In genomic region chr11:6474423-6474792, GRCh38 we compare ENCODE assay signal across 8 cellular contexts. TPM values are rescaled to one million over a fixed set of nuclear protein-coding genes. Genes with fewer than 3 reads are reported as not detected.
DNase-seq lines count a peak whose midpoint lies in the region; ATAC-seq and TF ChIP-seq lines count a peak whose summit lies in the region.

No MANE protein-coding gene starts in this region.

- H3K36me3 ChIP-seq in GM23248 (ENCODE audit: low read depth) = no peaks in the 10 kb centered on the region
- H3K36me3 ChIP-seq in WERI-Rb-1 = peaks cover 21% of the 10 kb centered on the region
- peaks cover 29% of the 10 kb centered on the region for H3K36me3 ChIP-seq in skeletal muscle satellite cell (ENCODE audit: insufficient read depth, low read length)

- H3K9me3 ChIP-seq in GM23248 (ENCODE audit: low read depth) (no peaks in the 10 kb centered on the region), WERI-Rb-1 (ENCODE audit: severe bottlenecking) (no peaks in the 10 kb centered on the region), skeletal muscle satellite cell (replicated peaks; ENCODE audit: low read length) (no peaks in the 10 kb centered on the region)

- H4K20me1 ChIP-seq in GM23248 (ENCODE audit: insufficient read depth) = no peaks in the 10 kb centered on the region

- no peaks in the 10 kb centered on the region for H3K9me2 ChIP-seq in GM23248 (ENCODE audit: insufficient read depth)

- TF ChIP-seq CTCF in WERI-Rb-1 (IDR thresholded peaks at IDR 0.05; ENCODE audit: low read depth, low read length) = no peak
- no peak for TF ChIP-seq CTCF in foreskin keratinocyte (conservative IDR thresholded peaks at IDR 0.05)

- no peak for DNase-seq in GM23248
- no peak for DNase-seq in WERI-Rb-1
- DNase-seq in foreskin keratinocyte = no peak
- DNase-seq in Kasumi-1 (lab: John Stamatoyannopoulos, UW) = no peak
- DNase-seq in NCI-H446 (lab: John Stamatoyannopoulos, UW) = no peak

- H3K4me3 ChIP-seq in GM23248 = peak overlapping the region; percentile 84
- peak overlapping the region; percentile 59 for H3K4me3 ChIP-seq in WERI-Rb-1 (ENCODE audit: low read depth, low read length)
- peak overlapping the region; percentile 84 for H3K4me3 ChIP-seq in skeletal muscle satellite cell (ENCODE audit: low read length)

- H3K4me1 ChIP-seq in GM23248 (ENCODE audit: insufficient read depth) = peaks cover 18% of the 10 kb centered on the region
- H3K4me1 ChIP-seq in foreskin keratinocyte = no peaks in the 10 kb centered on the region
- peaks cover 20% of the 10 kb centered on the region for H3K4me1 ChIP-seq in skeletal muscle satellite cell (ENCODE audit: control insufficient read depth, insufficient read depth, low read length)

- ATAC-seq in foreskin keratinocyte = no peak
- no peak for ATAC-seq in HG03045 (IDR thresholded peaks at IDR 0.05; ENCODE audit: unreplicated experiment)
- ATAC-seq in HG03378 (IDR thresholded peaks at IDR 0.05; ENCODE audit: unreplicated experiment) = no peak

- H3K79me2 ChIP-seq in GM23248 (ENCODE audit: insufficient read depth) = peaks cover 50% of the 10 kb centered on the region

- in situ Hi-C loops in GM23248 (cut with MboI) = no loop called here

- peak overlapping the region; percentile 80 for H2AFZ ChIP-seq in GM23248

- WGBS in GM23248 (ENCODE audit: low coverage in 1 of 2, low lambda C conversion rate in 2 of 2, missing lambda C conversion rate in 2 of 2), 2 experiments = 9 to 10% methylated on average over 6 of the region's 6 CpGs

- H3K27me3 ChIP-seq in GM23248 (replicated peaks; ENCODE audit: insufficient read depth) = no peaks in the 10 kb centered on the region
- H3K27me3 ChIP-seq in WERI-Rb-1 (ENCODE audit: insufficient read depth, low read depth, severe bottlenecking) = no peaks in the 10 kb centered on the region
- no peaks in the 10 kb centered on the region for H3K27me3 ChIP-seq in foreskin keratinocyte
- H3K27me3 ChIP-seq in skeletal muscle satellite cell (ENCODE audit: control insufficient read depth, insufficient read depth, low read length) = no peaks in the 10 kb centered on the region

- H3K9ac ChIP-seq in GM23248 (peak overlapping the region; percentile 88), skeletal muscle satellite cell (ENCODE audit: low read depth, low read length) (peak overlapping the region; percentile 87)

- peak overlapping the region; percentile 88 for H3K27ac ChIP-seq in GM23248
- peak overlapping the region; percentile 73 for H3K27ac ChIP-seq in WERI-Rb-1
- peak overlapping the region; percentile 72 for H3K27ac ChIP-seq in foreskin keratinocyte

- peaks cover 19% of the 10 kb centered on the region for H3F3A ChIP-seq in GM23248 (ENCODE audit: insufficient read depth)

- peak overlapping the region; percentile 85 for H3K4me2 ChIP-seq in GM23248 (ENCODE audit: unreplicated experiment)
- H3K4me2 ChIP-seq in skeletal muscle satellite cell (ENCODE audit: low read length) = peak overlapping the region; percentile 92

RNA-seq across cellular contexts. Expression of gene TRIM3, which starts 0.7 kb away (rescaled TPM):
- 20.5 and 29.9 TPM in 2 replicates for total RNA-seq in GM23248 (2014; rRNA removed; shearing (Covaris generic))
- polyA plus RNA-seq in GM23248 (2016; fragmentation: Nextera tagmentation; extraction: Ambion mirVana) (15.2 and 17.1 TPM in 2 replicates), foreskin keratinocyte (11.3 and 13.8 TPM in 2 replicates)
- total RNA-seq in foreskin keratinocyte = 14.7 and 15.4 TPM in 2 replicates
- 12.7 and 13.8 TPM in 2 replicates for total RNA-seq in skeletal muscle satellite cell (2012; rRNA removed)

RNA-seq across cellular contexts. Expression of gene ARFIP2, which starts 6.7 kb away (rescaled TPM):
- total RNA-seq in GM23248 (2014; rRNA removed; shearing (Covaris generic)) = 69.5 and 75.0 TPM in 2 replicates
- polyA plus RNA-seq in GM23248 (2016; fragmentation: Nextera tagmentation; extraction: Ambion mirVana) (56.6 and 57.9 TPM in 2 replicates), foreskin keratinocyte (53.7 and 60.4 TPM in 2 replicates)
- 53.0 and 59.4 TPM in 2 replicates for total RNA-seq in foreskin keratinocyte
- 53.5 and 60.8 TPM in 2 replicates for total RNA-seq in skeletal muscle satellite cell (2012; rRNA removed)

RNA-seq across cellular contexts. Expression of gene TIMM10B, which starts 6.9 kb away (rescaled TPM):
- 31.7 and 43.8 TPM in 2 replicates for total RNA-seq in GM23248 (2014; rRNA removed; shearing (Covaris generic))
- polyA plus RNA-seq in GM23248 (2016; fragmentation: Nextera tagmentation; extraction: Ambion mirVana) = 35.0 and 35.4 TPM in 2 replicates
- total RNA-seq in foreskin keratinocyte = 32.4 and 33.2 TPM in 2 replicates
- 31.2 and 33.0 TPM in 2 replicates for polyA plus RNA-seq in foreskin keratinocyte
- 39.3 and 59.6 TPM in 2 replicates for total RNA-seq in skeletal muscle satellite cell (2012; rRNA removed)

RNA-seq across cellular contexts. Expression of gene DNHD1, which starts 22.7 kb away (rescaled TPM):
- 2.2 and 4.6 TPM in 2 replicates for total RNA-seq in GM23248 (2014; rRNA removed; shearing (Covaris generic))
- polyA plus RNA-seq in GM23248 (2016; fragmentation: Nextera tagmentation; extraction: Ambion mirVana) (1.1 and 1.2 TPM in 2 replicates), foreskin keratinocyte (0.91 and 0.92 TPM in 2 replicates)
- total RNA-seq in foreskin keratinocyte = 2.0 and 2.2 TPM in 2 replicates
- 4.2 and 4.8 TPM in 2 replicates for total RNA-seq in skeletal muscle satellite cell (2012; rRNA removed)

RNA-seq across cellular contexts. Expression of gene HPX, which starts 33.6 kb away (rescaled TPM):
- total RNA-seq in GM23248 (2014; rRNA removed; shearing (Covaris generic)) = 0.22 and 1.1 TPM in 2 replicates
- polyA plus RNA-seq in GM23248 (2016; fragmentation: Nextera tagmentation; extraction: Ambion mirVana) = 0.43 and 0.46 TPM in 2 replicates
- total RNA-seq in foreskin keratinocyte = 0.14 and 0.24 TPM in 2 replicates
- 0.10 and 0.38 TPM in 2 replicates for polyA plus RNA-seq in foreskin keratinocyte
- 2.2 TPM in 1 of 2 replicates, not detected in the other for total RNA-seq in skeletal muscle satellite cell (2012; rRNA removed)
